In genomic region chr6:39929733-39930461, GRCh38 we compare ENCODE assay signal across 13 cellular contexts. TPM values are rescaled to one million over a fixed set of nuclear protein-coding genes. Genes with fewer than 3 reads are reported as not detected.
A peak's percentile ranks its signal among the peaks of the same experiment; 100 is the strongest.
DNase-seq lines count a peak whose midpoint lies in the region; ATAC-seq and TF ChIP-seq lines count a peak whose summit lies in the region.
"Had no signal": no experiment of that assay in that cellular context is flagged by ENCODE, and none has a peak within 500 bp of the region (broad histone marks: within the 10 kb centered on the region; RNA-seq: fewer than 3 reads in every experiment).

No MANE protein-coding gene starts in this region.

- H3K27me3 ChIP-seq in PC-3 (ENCODE audit: low read length) (no peaks in the 10 kb centered on the region), WERI-Rb-1 (ENCODE audit: insufficient read depth, low read depth, severe bottlenecking) (no peaks in the 10 kb centered on the region)

- TF ChIP-seq CTCF in PC-3 (conservative IDR thresholded peaks at IDR 0.05; ENCODE audit: low read depth, low read length) (no peak), fibroblast of the aortic adventitia (IDR thresholded peaks at IDR 0.05; ENCODE audit: insufficient read depth, low read length) (no peak), WERI-Rb-1 (IDR thresholded peaks at IDR 0.05; ENCODE audit: low read depth, low read length) (no peak)

- POLR2A ChIA-PET in PC-3 (lab: Charles Lee; ENCODE audit: unreplicated experiment) = no interaction called here

- H3K27ac ChIP-seq in PC-3 (ENCODE audit: low read length) (peak overlapping the region; percentile 81), WERI-Rb-1 (no peak overlapping the region)

- H3K4me2 ChIP-seq in PC-3 (ENCODE audit: low read length) = peak overlapping the region; percentile 81

- H4K20me1 ChIP-seq in PC-3 (ENCODE audit: low read length) = no peaks in the 10 kb centered on the region

- H3K9ac ChIP-seq in PC-3 (ENCODE audit: low read length) = no peak overlapping the region

- H3F3A ChIP-seq in PC-3 (ENCODE audit: low read length, unreplicated experiment) = no peaks in the 10 kb centered on the region

- H3K9me2 ChIP-seq in PC-3 (replicated peaks; ENCODE audit: low read length) = no peaks in the 10 kb centered on the region

- H3K36me3 ChIP-seq in PC-3 (ENCODE audit: low read depth, low read length) (no peaks in the 10 kb centered on the region), WERI-Rb-1 (peaks cover 15% of the 10 kb centered on the region)

- H2AFZ ChIP-seq in PC-3 (ENCODE audit: low read length) = peak overlapping the region; percentile 53; the same call in 1 of the 2 replicates

- peaks cover 40% of the 10 kb centered on the region for H3K4me1 ChIP-seq in PC-3 (ENCODE audit: insufficient read depth, low read length)

- intact Hi-C loops in PC-3 (cut with micrococcal nuclease) = no loop called here

- CTCF ChIA-PET in PC-3 (lab: Charles Lee) = no interaction called here

- H3K4me3 ChIP-seq in PC-3 (ENCODE audit: low read length) (peak overlapping the region; percentile 57), fibroblast of the aortic adventitia (ENCODE audit: low read depth, low read length) (no peak overlapping the region), skeletal muscle cell (ENCODE audit: low read depth, low read length) (no peak overlapping the region), WERI-Rb-1 (ENCODE audit: low read depth, low read length) (no peak overlapping the region)

- ATAC-seq in PC-3 = peak; percentile 57
- ATAC-seq in GM18867 (IDR thresholded peaks at IDR 0.05; ENCODE audit: unreplicated experiment) = no peak
- ATAC-seq: HCT116, left colon had no signal

- H3K9me3 ChIP-seq in PC-3 (ENCODE audit: low read length) = no peaks in the 10 kb centered on the region
- H3K9me3 ChIP-seq in WERI-Rb-1 (ENCODE audit: severe bottlenecking) = no peaks in the 10 kb centered on the region

- DNase-seq in AG20443 (ENCODE audit: low spot score) (peak; percentile 64), PC-3 (peak; percentile 56), fibroblast of the aortic adventitia (ENCODE audit: low read depth) (peak; percentile 39), skeletal muscle cell (ENCODE audit: low read depth) (peak; percentile 36), HuH-7.5 (ENCODE audit: low spot score) (no peak), WERI-Rb-1 (no peak)
- DNase-seq in activated effector memory CD4-positive, alpha-beta T cell treated with Interleukin-2 at 50 U/mL for 16 hours = no peak
- DNase-seq: left colon; NCI-H187 treated with DMSO at 0.1 percent for 48 hours; SIG-M5; stimulated activated CD8-positive, alpha-beta memory T cell treated with anti-CD3 and anti-CD28 coated beads, Interleukin-4, amount 100 ng/mL, for 48 hours had no signal

- no peaks in the 10 kb centered on the region for H3K79me2 ChIP-seq in PC-3 (ENCODE audit: low read length)

- no TSS peak for BruUV-seq in PC-3 (replicated peaks; lab: Mats Ljungman, UMichigan)

RNA-seq across cellular contexts. Expression of gene MOCS1, which starts 4.4 kb away (rescaled TPM):
- total RNA-seq in PC-3 (2014; rRNA removed) = 6.0 and 8.6 TPM in 2 replicates
- total RNA-seq in fibroblast of the aortic adventitia (ENCODE audit: low replicate concordance) = 3.9 and 8.4 TPM in 2 replicates

Comparison
In these comparisons a context has a peak if more than half of its experiments do, and no peak if none do; other contexts are left out.
1. DNase-seq: peak in AG20443 (single experiment), PC-3 (single experiment), fibroblast of the aortic adventitia (single experiment) and skeletal muscle cell (single experiment); none in activated effector memory CD4-positive, alpha-beta T cell treated with Interleukin-2 at 50 U/mL for 16 hours (single experiment), HuH-7.5 (single experiment) and WERI-Rb-1 (single experiment).